17 cellular contexts compared by ENCODE assay signal in genomic region chr22:42831712-42832111, GRCh38. TPM values are rescaled to one million over a fixed set of nuclear protein-coding genes. Genes with fewer than 3 reads are reported as not detected.
DNase-seq lines count a peak whose midpoint lies in the region; ATAC-seq, FAIRE-seq and TF ChIP-seq lines count a peak whose summit lies in the region.
"Had no signal": no experiment of that assay in that cellular context is flagged by ENCODE, and none has a peak within 500 bp of the region (broad histone marks: within the 10 kb centered on the region; RNA-seq: fewer than 3 reads in every experiment).

No MANE protein-coding gene starts in this region.

- no TSS peak for BruUV-seq in endothelial cell of umbilical vein (replicated peaks; lab: Mats Ljungman, UMichigan)

- H3K4me1 ChIP-seq in endothelial cell of umbilical vein (ENCODE audit: control insufficient read depth, extremely low read depth, insufficient read depth, low read length): no peaks in the 10 kb centered on the region
- no peaks in the 10 kb centered on the region for H3K4me1 ChIP-seq in heart right ventricle

- peaks cover 5% of the 10 kb centered on the region for H3K4me1 Mint-ChIP-seq in osteocyte (ENCODE audit: unreplicated experiment)

- no peaks in the 10 kb centered on the region for H3K27me3 Mint-ChIP-seq in osteocyte (ENCODE audit: unreplicated experiment)
- H3K27me3 Mint-ChIP-seq: CD4-positive, alpha-beta memory T cell had no signal

- no peak overlapping the region for H3K4me3 Mint-ChIP-seq in osteocyte (ENCODE audit: unreplicated experiment)
- H3K4me3 Mint-ChIP-seq: CD4-positive, alpha-beta memory T cell had no signal

- CTCF ChIA-PET in endothelial cell of umbilical vein (lab: Charles Lee): interaction anchor here (1.0 to 1.8 kb wide), 2 partner anchors 12 to 163 kb away, joined by 3 to 7 read pairs; no protein-coding TSS in a partner anchor

- no peak for ATAC-seq in GM18520 (IDR thresholded peaks at IDR 0.05; ENCODE audit: unreplicated experiment)
- ATAC-seq in heart right ventricle: no peak

- peak overlapping the region; percentile 25 for H3K27ac ChIP-seq in KOPT-K1 (ENCODE audit: low read depth, low read length, poor library complexity, severe bottlenecking)
- H3K27ac ChIP-seq in endothelial cell of umbilical vein (ENCODE audit: insufficient read depth, low read depth, low read length): no peak overlapping the region
- no peak overlapping the region for H3K27ac ChIP-seq in heart right ventricle

- no peak for TF ChIP-seq POLR2A in endothelial cell of umbilical vein (IDR thresholded peaks at IDR 0.05; ENCODE audit: low read depth, low read length)

- no peaks in the 10 kb centered on the region for H3K9me3 Mint-ChIP-seq in osteocyte (ENCODE audit: unreplicated experiment)
- H3K9me3 Mint-ChIP-seq: CD4-positive, alpha-beta memory T cell had no signal

- H3K79me2 ChIP-seq in endothelial cell of umbilical vein (ENCODE audit: control insufficient read depth, insufficient read depth, low read length): no peaks in the 10 kb centered on the region

- intact Hi-C loops in endothelial cell of umbilical vein (cut with micrococcal nuclease): no loop called here
- intact Hi-C loops in heart right ventricle (cut with DNase I): no loop called here

- H3K36me3 ChIP-seq in KOPT-K1 (ENCODE audit: insufficient read depth, low read length) (peaks cover 78% of the 10 kb centered on the region), endothelial cell of umbilical vein (ENCODE audit: control insufficient read depth in 2 of 2, extremely low read depth in 1 of 2, insufficient read depth in 2 of 2, low read length in 2 of 2) (peaks cover 5 to 6% of the 10 kb centered on the region in 2 experiments), heart right ventricle (peaks cover 0 to 100% (median 81%) of the 10 kb centered on the region in 9 donors)

- TF ChIP-seq CTCF in endothelial cell of umbilical vein (IDR thresholded peaks at IDR 0.05; ENCODE audit: extremely low read depth in 1 of 2, insufficient read depth in 1 of 2, low read depth in 1 of 2, low read length in 2 of 2) (no peak), osteocyte (IDR thresholded peaks at IDR 0.05) (no peak), heart right ventricle (IDR thresholded peaks at IDR 0.05) (no peak)

- WGBS in heart right ventricle, 2 donors: 95% methylated on average over 4 of the region's 4 CpGs

- no peak for DNase-seq in endothelial cell of umbilical vein (ENCODE audit: low read depth, low spot score)
- DNase-seq in osteocyte (ENCODE audit: extremely low spot score, unreplicated experiment): peak; percentile 32
- no peak for DNase-seq in heart right ventricle
- no peak for DNase-seq in OCI-M2 (lab: John Stamatoyannopoulos, UW; ENCODE audit: unreplicated experiment)
- no peak for DNase-seq in stimulated activated CD4-positive, alpha-beta T cell treated with anti-CD3 and anti-CD28 coated beads, Interleukin-4, amount 100 ng/mL, for 1 hour
- DNase-seq: C1 segment of cervical spinal cord; Calu3; CD4-positive, alpha-beta memory T cell; COR-L47; DMS53; DMS79 treated with DMSO at 0.1 percent for 48 hours; GF-D8; GOT3 had no signal

- no peak overlapping the region for H3K4me3 ChIP-seq in endothelial cell of umbilical vein (replicated peaks in 1 of 3; ENCODE audit: insufficient read depth in 1 of 3, low read depth in 1 of 3, low read length in 3 of 3)
- no peak overlapping the region for H3K4me3 ChIP-seq in heart right ventricle
- H3K4me3 ChIP-seq: HAP-1 had no signal

- peak; percentile 21 for FAIRE-seq in endothelial cell of umbilical vein (lab: Jason Lieb, UNC)
- FAIRE-seq: H54 had no signal

- H3K36me3 Mint-ChIP-seq in osteocyte (ENCODE audit: unreplicated experiment): peaks cover 30% of the 10 kb centered on the region

- H3K27me3 ChIP-seq in endothelial cell of umbilical vein (ENCODE audit: control insufficient read depth in 2 of 2, insufficient read depth in 2 of 2, low read length in 2 of 2) (no peaks in the 10 kb centered on the region), heart right ventricle (no peaks in the 10 kb centered on the region)

- H3K9me3 ChIP-seq in KOPT-K1 (ENCODE audit: insufficient read depth, low read length, poor library complexity, severe bottlenecking) (no peaks in the 10 kb centered on the region), endothelial cell of umbilical vein (replicated peaks; ENCODE audit: control insufficient read depth, insufficient read depth, low read length) (no peaks in the 10 kb centered on the region), heart right ventricle (no peaks in the 10 kb centered on the region)
- H3K9me3 ChIP-seq: HAP-1 had no signal

- H3K9me1 ChIP-seq in endothelial cell of umbilical vein (replicated peaks; ENCODE audit: control insufficient read depth, extremely low read depth, insufficient read depth, low read length): no peaks in the 10 kb centered on the region

- POLR2A ChIA-PET in endothelial cell of umbilical vein (lab: Charles Lee): no interaction called here

- no peak overlapping the region for H3K9ac ChIP-seq in endothelial cell of umbilical vein (replicated peaks; ENCODE audit: extremely low read depth, insufficient read depth, low read length)

- dilution Hi-C loops in endothelial cell of umbilical vein (cut with MboI; ENCODE audit: extremely low pct_ligation_motif_present, low sequenced_read_pairs): no loop called here

- H4K20me1 ChIP-seq in endothelial cell of umbilical vein (replicated peaks; ENCODE audit: control insufficient read depth, extremely low read depth, insufficient read depth, low read length): no peaks in the 10 kb centered on the region

- no peak overlapping the region for H3K4me2 ChIP-seq in endothelial cell of umbilical vein (ENCODE audit: insufficient read depth, low read length)

- no peak overlapping the region for H3K27ac Mint-ChIP-seq in osteocyte (ENCODE audit: unreplicated experiment)

- H2AFZ ChIP-seq in endothelial cell of umbilical vein (ENCODE audit: low read depth, low read length): no peak overlapping the region

TF ChIP-seq in endothelial cell of umbilical vein, 7 proteins besides CTCF, POLR2A, EP300 and RAD21:
- no peak for TF ChIP-seq MYC (IDR thresholded peaks at IDR 0.05; ENCODE audit: low read depth, low read length)

RNA-seq across cellular contexts. Expression of gene ARFGAP3, which starts 25.4 kb away (rescaled TPM):
- total RNA-seq in endothelial cell of umbilical vein (33.4 and 40.2 TPM in 2 replicates), osteocyte (59.1 and 61.0 TPM in 2 replicates), heart right ventricle (10 to 100 TPM; 10.6 to 29.4 (median 23.2) TPM)
- polyA plus RNA-seq in endothelial cell of umbilical vein (23.6 and 29.1 TPM in 2 replicates), heart right ventricle (10 to 100 TPM; 21.9 to 24.4 TPM)
- polyA plus RNA-seq in endothelial cell of umbilical vein (2011; cell fraction: cytosol; rRNA removed): 23.4 and 26.7 TPM in 2 replicates
- polyA plus RNA-seq in endothelial cell of umbilical vein (2011; cell fraction: nucleus; rRNA removed): 37.7 and 42.1 TPM in 2 replicates
- 26.1 and 27.9 TPM in 2 replicates for polyA plus RNA-seq in endothelial cell of umbilical vein (2012)
- 37.5 and 39.3 TPM in 2 replicates for polyA minus RNA-seq in endothelial cell of umbilical vein
- polyA minus RNA-seq in endothelial cell of umbilical vein (2011; cell fraction: cytosol; rRNA and poly(A)+ RNA removed): 10.3 TPM
- 26.4 and 28.7 TPM in 2 replicates for polyA minus RNA-seq in endothelial cell of umbilical vein (2011; cell fraction: nucleus; rRNA and poly(A)+ RNA removed)
